ENCODE assay signal across 11 cellular contexts in genomic region chr5:55668356-55668755, GRCh38. TPM values are rescaled to one million over a fixed set of nuclear protein-coding genes. Genes with fewer than 3 reads are reported as not detected.
DNase-seq lines count a peak whose midpoint lies in the region; FAIRE-seq and TF ChIP-seq lines count a peak whose summit lies in the region.
"Had no signal": no experiment of that assay in that cellular context is flagged by ENCODE, and none has a peak within 500 bp of the region (broad histone marks: within the 10 kb centered on the region; RNA-seq: fewer than 3 reads in every experiment).

No MANE protein-coding gene starts in this region.

- H3K79me2 ChIP-seq in GM23248 (ENCODE audit: insufficient read depth), result no peaks in the 10 kb centered on the region

- intact Hi-C loops in posterior vena cava (cut with DNase I), result no loop called here

- no peaks in the 10 kb centered on the region for H3K9me2 ChIP-seq in GM23248 (ENCODE audit: insufficient read depth)

- no peaks in the 10 kb centered on the region for H4K20me1 ChIP-seq in GM23248 (ENCODE audit: insufficient read depth)

- peak overlapping the region; percentile 51 for H3K4me2 ChIP-seq in GM23248 (ENCODE audit: unreplicated experiment)

- H3K36me3 ChIP-seq in GM23248 (ENCODE audit: low read depth), result no peaks in the 10 kb centered on the region

- H3K9me3 ChIP-seq in GM23248 (ENCODE audit: low read depth), result no peaks in the 10 kb centered on the region

- no peak for FAIRE-seq in GM12892 (lab: Jason Lieb, UNC)

- H3F3A ChIP-seq in GM23248 (ENCODE audit: insufficient read depth), result peaks cover 39% of the 10 kb centered on the region

- POLR2A ChIA-PET in RWPE1 (lab: Yijun Ruan, JAX; ENCODE audit: low non-redundant PET), result no interaction called here

- H3K27ac ChIP-seq in GM23248 (peak overlapping the region; percentile 80), RWPE1 (no peak overlapping the region)

- no peaks in the 10 kb centered on the region for H3K27me3 ChIP-seq in GM23248 (replicated peaks; ENCODE audit: insufficient read depth)

- no peak for TF ChIP-seq CTCF in RWPE1 (conservative IDR thresholded peaks at IDR 0.05; ENCODE audit: low read depth)
- TF ChIP-seq CTCF in fibroblast of the aortic adventitia (IDR thresholded peaks at IDR 0.05; ENCODE audit: insufficient read depth, low read length), result no peak

- DNase-seq in GM23248, result peak; percentile 92
- DNase-seq in RWPE1 (ENCODE audit: low spot score), result peak; percentile 85
- peak; percentile 88 for DNase-seq in fibroblast of the aortic adventitia (ENCODE audit: low read depth)
- DNase-seq in stromal cell of bone marrow (ENCODE audit: low read depth), result peak; percentile 52
- no peak for DNase-seq in superior temporal gyrus (ENCODE audit: extremely low spot score)
- DNase-seq in posterior vena cava (ENCODE audit: low spot score), result no peak
- no peak for DNase-seq in KBM-7
- DNase-seq in GM12892 (ENCODE audit: insufficient read length), result no peak
- DNase-seq: activated CD4-positive, CD25-positive, alpha-beta regulatory T cell treated with anti-CD3 and anti-CD28 coated beads, Interleukin-2, amount 50 U/mL, for 72 hours; NCI-H446 treated with DMSO at 0.1 percent for 48 hours; stimulated activated naive CD8-positive, alpha-beta T cell treated with anti-CD3 and anti-CD28 coated beads, Interleukin-15, amount 100 ng/mL, for 72 hours had no signal

- H3K4me1 ChIP-seq in GM23248 (ENCODE audit: insufficient read depth), result peaks cover 45% of the 10 kb centered on the region

- TF ChIP-seq POLR2A in GM12892 (IDR thresholded peaks at IDR 0.05; ENCODE audit: low read depth, low read length), result no peak

- no peak overlapping the region for H3K4me3 ChIP-seq in GM23248
- H3K4me3 ChIP-seq in fibroblast of the aortic adventitia (ENCODE audit: low read depth, low read length), result no peak overlapping the region

- no peak overlapping the region for H2AFZ ChIP-seq in GM23248

- in situ Hi-C loops in GM23248 (cut with MboI), result no loop called here
- in situ Hi-C loops in KBM-7 (cut with MboI; ENCODE audit: low pct_unique_long_range_greater_than_20kb, low sequenced_read_pairs), result no loop called here

- peak overlapping the region; percentile 51 for H3K9ac ChIP-seq in GM23248

- CTCF ChIA-PET in RWPE1 (lab: Yijun Ruan, JAX), result no interaction called here

RNA-seq across cellular contexts. Expression of gene SLC38A9, which starts 43.8 kb away (rescaled TPM):
- 23.8 and 43.6 TPM in 2 replicates for total RNA-seq in GM23248 (2014; rRNA removed; shearing (Covaris generic))
- 15.5 and 17.0 TPM in 2 replicates for polyA plus RNA-seq in GM23248 (2016; fragmentation: Nextera tagmentation; extraction: Ambion mirVana)
- total RNA-seq in fibroblast of the aortic adventitia (ENCODE audit: low replicate concordance), result 35.6 and 41.3 TPM in 2 replicates
- total RNA-seq in posterior vena cava, result 10 to 100 TPM; 15.2 to 16.4 TPM
- 15.0 TPM for polyA plus RNA-seq in GM12892 (2012; ENCODE audit: missing spikeins)

Comparison
In these comparisons a context has a peak if more than half of its experiments do, and no peak if none do; other contexts are left out.
1. DNase-seq: peak in GM23248 (single experiment), RWPE1 (single experiment), fibroblast of the aortic adventitia (single experiment) and stromal cell of bone marrow (single experiment); none in superior temporal gyrus (single experiment), posterior vena cava (single experiment), KBM-7 (single experiment) and GM12892 (single experiment).